In the genomic region with DNA sequence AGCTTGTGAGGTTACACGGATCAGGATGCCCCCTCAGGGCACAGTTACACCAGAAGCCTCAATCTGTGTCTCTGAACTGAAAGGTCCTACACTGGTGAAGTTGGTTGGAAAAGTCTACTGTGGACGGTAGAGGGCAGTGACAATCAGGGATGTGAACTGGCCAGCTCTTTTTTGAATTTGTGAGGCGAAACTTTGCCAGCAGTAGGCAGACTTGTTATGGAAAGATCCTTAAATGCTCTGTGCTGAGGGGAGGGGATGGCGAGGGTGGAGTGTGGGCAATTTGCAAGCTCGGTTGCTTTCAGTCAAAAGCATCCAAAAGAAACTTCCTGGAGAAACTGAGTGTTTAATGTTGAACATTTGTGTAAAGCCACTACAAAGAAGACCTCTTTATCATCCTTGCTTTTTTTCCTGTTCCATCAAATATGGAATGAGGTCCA, we compare ENCODE assay signal across 8 cellular contexts.
A peak's percentile ranks its signal among the peaks of the same experiment; 100 is the strongest.
DNase-seq lines count a peak whose midpoint lies in the region; ATAC-seq, FAIRE-seq and TF ChIP-seq lines count a peak whose summit lies in the region.

No MANE protein-coding gene starts in this region.

- H3K4me1 Mint-ChIP-seq in natural killer cell: peaks cover 7 to 14% of the 10 kb centered on the region in 2 donors

- H3K4me3 ChIP-seq in NB4 (ENCODE audit: low read depth, low read length): no peak overlapping the region

- ATAC-seq in Right ventricle myocardium inferior (peak; percentile 79), natural killer cell (peak in 2 of 3 donors; percentile 36 to 55), GM18502 (IDR thresholded peaks at IDR 0.05; ENCODE audit: poor library complexity, unreplicated experiment) (no peak), HG02571 (IDR thresholded peaks at IDR 0.05; ENCODE audit: unreplicated experiment) (no peak)

- DNase-seq in Right ventricle myocardium inferior (ENCODE audit: missing footprints) (no peak), cardiac septum (ENCODE audit: low spot score) (no peak), NB4 (ENCODE audit: low read depth) (peak; percentile 69), fibroblast of peridontal ligament (ENCODE audit: extremely low read depth) (peak; percentile 95), natural killer cell (no peak)

- intact Hi-C loops in Right ventricle myocardium inferior (cut with DNase I): loop anchor here (1.0 to 10.0 kb wide), 3 partner anchors 113 to 401 kb away; no protein-coding TSS in a partner anchor
- intact Hi-C loops in cardiac septum (cut with DNase I): loop anchor here (2.0 to 5.0 kb wide), 3 partner anchors 110 to 400 kb away; no protein-coding TSS in a partner anchor
- intact Hi-C loops in natural killer cell (cut with micrococcal nuclease): loop anchor here (2.0 kb wide), 2 partner anchors 209 to 403 kb away; no protein-coding TSS in a partner anchor

- peak; percentile 17 for FAIRE-seq in TTC549 (lab: Jason Lieb, UNC)

- H3K4me3 Mint-ChIP-seq in natural killer cell: no peak overlapping the region

- H3K9me3 Mint-ChIP-seq in natural killer cell: no peaks in the 10 kb centered on the region

- TF ChIP-seq POLR2A in NB4 (IDR thresholded peaks at IDR 0.05; ENCODE audit: extremely low read depth, insufficient read length): no peak

- H3K27ac Mint-ChIP-seq in natural killer cell: no peak overlapping the region

- no peaks in the 10 kb centered on the region for H3K36me3 Mint-ChIP-seq in natural killer cell

- peaks cover 27 to 51% of the 10 kb centered on the region in 2 donors for H3K27me3 Mint-ChIP-seq in natural killer cell (ENCODE audit: low read depth in 2 of 2)

- peak; percentile 78 for TF ChIP-seq CTCF in NB4 (IDR thresholded peaks at IDR 0.05; ENCODE audit: low read depth, low read length)
- no peak for TF ChIP-seq CTCF in natural killer cell (IDR thresholded peaks at IDR 0.05)

Comparison
In these comparisons a context has a peak if more than half of its experiments do, and no peak if none do; other contexts are left out.
1. ATAC-seq: peak in Right ventricle myocardium inferior (single experiment) and natural killer cell (2 of 3); none in GM18502 (single experiment) and HG02571 (single experiment).
2. DNase-seq: peak in NB4 (single experiment) and fibroblast of peridontal ligament (single experiment); none in Right ventricle myocardium inferior (single experiment), cardiac septum (single experiment) and natural killer cell (single experiment).